Comparison of ENCODE assay signal across 20 cellular contexts in genomic region chr6:113047148-113047547, GRCh38.
DNase-seq lines count a peak whose midpoint lies in the region; ATAC-seq and TF ChIP-seq lines count a peak whose summit lies in the region.
"Had no signal": no experiment of that assay in that cellular context is flagged by ENCODE, and none has a peak within 500 bp of the region (broad histone marks: within the 10 kb centered on the region; RNA-seq: fewer than 3 reads in every experiment).

No MANE protein-coding gene starts in this region.

- TF ChIP-seq CTCF in HFF-Myc (IDR thresholded peaks at IDR 0.05; ENCODE audit: low read depth, low read length, missing control alignments) (no peak), SK-N-SH (IDR thresholded peaks at IDR 0.05) (no peak), lower lobe of right lung (IDR thresholded peaks at IDR 0.05) (no peak)

- CTCF ChIA-PET in SK-N-SH (lab: Yijun Ruan, JAX): interaction anchor here (0.6 to 1.6 kb wide), 2 partner anchors 812 to 894 kb away, joined by 3 to 4 read pairs; no protein-coding TSS in a partner anchor

- DNase-seq in AG08395 (ENCODE audit: low spot score) (peak; percentile 12), HFF-Myc (ENCODE audit: extremely low read depth, low read depth) (peak; percentile 89), SK-N-SH (no peak), iris pigment epithelial cell (ENCODE audit: low read depth) (peak; percentile 62), Right ventricle myocardium superior (no peak), NCI-H345 (lab: John Stamatoyannopoulos, UW) (no peak), nucleus accumbens (lab: John Stamatoyannopoulos, UW) (no peak), lower lobe of right lung (no peak)
- DNase-seq: activated CD4-positive, alpha-beta T cell treated with anti-CD3 and anti-CD28 coated beads for 36 hours; activated CD8-positive, alpha-beta memory T cell treated with anti-CD3 and anti-CD28 coated beads, Interleukin-2, amount 10 ng/mL, durations not matched to agents 7 days and 5 days; activated effector memory CD4-positive, alpha-beta T cell treated with Interleukin-2 at 50 U/mL for 16 hours; Calu3; foreskin keratinocyte; left colon; mucosa of descending colon; NCI-H69; stimulated activated CD4-positive, alpha-beta T cell treated with anti-CD3 and anti-CD28 coated beads, Interleukin-4, amount 100 ng/mL, for 1 hour; substantia nigra had no signal

- H3K9me2 ChIP-seq in SK-N-SH: no peaks in the 10 kb centered on the region

- H3K4me1 ChIP-seq in SK-N-SH (ENCODE audit: control insufficient read depth in 1 of 2, insufficient read depth in 2 of 2, low read depth in 1 of 2, low read length in 1 of 2) (peaks cover 20 to 33% of the 10 kb centered on the region in 2 experiments), lower lobe of right lung (no peaks in the 10 kb centered on the region)

- H3K9me3 ChIP-seq in SK-N-SH (no peaks in the 10 kb centered on the region), lower lobe of right lung (no peaks in the 10 kb centered on the region)
- H3K9me3 ChIP-seq: mucosa of descending colon, neutrophil had no signal

- no peaks in the 10 kb centered on the region for H4K20me1 ChIP-seq in SK-N-SH (ENCODE audit: insufficient read depth)

- no peak for TF ChIP-seq RAD21 in SK-N-SH (IDR thresholded peaks at IDR 0.05; ENCODE audit: low read length)

- H3K36me3 ChIP-seq in SK-N-SH (replicated peaks in 1 of 2; ENCODE audit: control insufficient read depth in 1 of 2, insufficient read depth in 2 of 2, low read length in 1 of 2) (no peaks in the 10 kb centered on the region), lower lobe of right lung (no peaks in the 10 kb centered on the region)
- H3K36me3 ChIP-seq: neutrophil had no signal

- 0% methylated on average over 1 of the region's 1 CpG for WGBS in SK-N-SH (ENCODE audit: low lambda C conversion rate)

- H2AFZ ChIP-seq in SK-N-SH (ENCODE audit: low read depth): no peak overlapping the region

- H3K9ac ChIP-seq in SK-N-SH: peak overlapping the region; percentile 59; the same call in 1 of the 2 replicates

- POLR2A ChIA-PET in SK-N-SH (lab: Yijun Ruan, JAX): no interaction called here

- ATAC-seq in Right ventricle myocardium superior (ENCODE audit: poor library complexity) (no peak), lower lobe of right lung (no peak)
- ATAC-seq: activated CD4-positive, alpha-beta T cell treated with anti-CD3 and anti-CD28 coated beads for 36 hours; activated CD8-positive, alpha-beta memory T cell treated with anti-CD3 and anti-CD28 coated beads, Interleukin-2, amount 10 ng/mL, durations not matched to agents 7 days and 5 days; foreskin keratinocyte; left colon; mucosa of descending colon had no signal

- no peaks in the 10 kb centered on the region for H3K27me3 ChIP-seq in SK-N-SH (ENCODE audit: insufficient read depth)
- H3K27me3 ChIP-seq in lower lobe of right lung (ENCODE audit: low read depth): no peaks in the 10 kb centered on the region
- H3K27me3 ChIP-seq: foreskin keratinocyte, neutrophil had no signal

- TF ChIP-seq EP300 in SK-N-SH (IDR thresholded peaks at IDR 0.05; ENCODE audit: borderline replicate concordance in 1 of 2, low read depth in 1 of 2, low read length in 1 of 2): peak in 1 of 2 experiments; percentile 53; a peak in 1 of 4 replicates

- H3F3A ChIP-seq in SK-N-SH (replicated peaks; ENCODE audit: insufficient read depth): peaks cover 49% of the 10 kb centered on the region

- no peak overlapping the region for H3K4me2 ChIP-seq in SK-N-SH

- intact Hi-C loops in Right ventricle myocardium superior (cut with DNase I): no loop called here
- intact Hi-C loops in lower lobe of right lung (cut with DNase I): no loop called here

- peak overlapping the region; percentile 86 to 90; a peak in 3 of 4 replicates for H3K27ac ChIP-seq in SK-N-SH (ENCODE audit: low read depth in 2 of 2, low read length in 1 of 2)
- H3K27ac ChIP-seq in lower lobe of right lung: no peak overlapping the region
- H3K27ac ChIP-seq: foreskin keratinocyte, neutrophil, skin epidermis had no signal

- H3K79me2 ChIP-seq in SK-N-SH (ENCODE audit: insufficient read depth): no peaks in the 10 kb centered on the region

- H3K4me3 ChIP-seq in HFF-Myc (replicated peaks; ENCODE audit: low read depth, low read length): no peak overlapping the region
- no peak overlapping the region for H3K4me3 ChIP-seq in SK-N-SH (ENCODE audit: low read depth in 2 of 2, low read length in 1 of 2)
- no peak overlapping the region for H3K4me3 ChIP-seq in lower lobe of right lung
- H3K4me3 ChIP-seq: mucosa of descending colon, skin epidermis had no signal

TF ChIP-seq in SK-N-SH, 30 proteins besides CTCF, POLR2A, EP300 and RAD21:
- TF ChIP-seq IRF3 (IDR thresholded peaks at IDR 0.05; ENCODE audit: low read depth, low read length) (no peak), POLR2AphosphoS5 (IDR thresholded peaks at IDR 0.05; ENCODE audit: low read depth, low read length) (no peak), EZH2phosphoT487 (IDR thresholded peaks at IDR 0.05; ENCODE audit: borderline replicate concordance, low read depth) (no peak), FOXM1 (IDR thresholded peaks at IDR 0.05; ENCODE audit: low read depth) (peak; percentile 59; the same call in 1 of the 2 replicates), FOXJ3 (CRISPR knock-in tag; IDR thresholded peaks at IDR 0.05) (no peak), TCF12 (IDR thresholded peaks at IDR 0.05) (peak; percentile 65), MEF2A (IDR thresholded peaks at IDR 0.05; ENCODE audit: borderline replicate concordance, low read depth) (0 out of 2 replicates have a peak, but pooled peaks have one; percentile 49), SMC3 (IDR thresholded peaks at IDR 0.05; ENCODE audit: low read depth, low read length) (no peak), NFIC (IDR thresholded peaks at IDR 0.05; ENCODE audit: borderline replicate concordance) (no peak), JUND (IDR thresholded peaks at IDR 0.05) (peak; percentile 55), FOSL2 (IDR thresholded peaks at IDR 0.05; ENCODE audit: borderline replicate concordance, low read depth) (peak; percentile 68), TEAD4 (IDR thresholded peaks at IDR 0.05; ENCODE audit: borderline replicate concordance, insufficient read depth) (0 out of 2 replicates have a peak, but pooled peaks have one; percentile 12), RXRA (IDR thresholded peaks at IDR 0.05; ENCODE audit: borderline replicate concordance, low read depth) (0 out of 2 replicates have a peak, but pooled peaks have one; percentile 33)
- TF ChIP-seq, protein P1, sequence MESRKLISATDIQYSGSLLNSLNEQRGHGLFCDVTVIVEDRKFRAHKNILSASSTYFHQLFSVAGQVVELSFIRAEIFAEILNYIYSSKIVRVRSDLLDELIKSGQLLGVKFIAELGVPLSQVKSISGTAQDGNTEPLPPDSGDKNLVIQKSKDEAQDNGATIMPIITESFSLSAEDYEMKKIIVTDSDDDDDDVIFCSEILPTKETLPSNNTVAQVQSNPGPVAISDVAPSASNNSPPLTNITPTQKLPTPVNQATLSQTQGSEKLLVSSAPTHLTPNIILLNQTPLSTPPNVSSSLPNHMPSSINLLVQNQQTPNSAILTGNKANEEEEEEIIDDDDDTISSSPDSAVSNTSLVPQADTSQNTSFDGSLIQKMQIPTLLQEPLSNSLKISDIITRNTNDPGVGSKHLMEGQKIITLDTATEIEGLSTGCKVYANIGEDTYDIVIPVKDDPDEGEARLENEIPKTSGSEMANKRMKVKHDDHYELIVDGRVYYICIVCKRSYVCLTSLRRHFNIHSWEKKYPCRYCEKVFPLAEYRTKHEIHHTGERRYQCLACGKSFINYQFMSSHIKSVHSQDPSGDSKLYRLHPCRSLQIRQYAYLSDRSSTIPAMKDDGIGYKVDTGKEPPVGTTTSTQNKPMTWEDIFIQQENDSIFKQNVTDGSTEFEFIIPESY (IDR thresholded peaks at IDR 0.05; ENCODE audit: borderline replicate concordance, low read depth): 0 out of 2 replicates have a peak, but pooled peaks have one; percentile 15
TF ChIP-seq in SK-N-SH: peak in this region for 8.

Comparison
In these comparisons a context has a peak if more than half of its experiments do, and no peak if none do; other contexts are left out.
1. DNase-seq: peak in AG08395 (single experiment), HFF-Myc (single experiment) and iris pigment epithelial cell (single experiment); none in SK-N-SH (single experiment), Right ventricle myocardium superior (single experiment), NCI-H345 (single experiment), nucleus accumbens (0 of 56) and lower lobe of right lung (single experiment).